In genomic region chr6:113954653-113955052, GRCh38 we compare ENCODE assay signal across 14 cellular contexts. TPM values are rescaled to one million over a fixed set of nuclear protein-coding genes. Genes with fewer than 3 reads are reported as not detected.
DNase-seq lines count a peak whose midpoint lies in the region; ATAC-seq and TF ChIP-seq lines count a peak whose summit lies in the region.
"Had no signal": no experiment of that assay in that cellular context is flagged by ENCODE, and none has a peak within 500 bp of the region (broad histone marks: within the 10 kb centered on the region; RNA-seq: fewer than 3 reads in every experiment).

No MANE protein-coding gene starts in this region.

- no peak overlapping the region for H2BK120ac ChIP-seq in IMR-90 (ENCODE audit: low read depth, low read length)

- peak overlapping the region in 2 of 6 donors; percentile 12 to 34 for H3K27ac Mint-ChIP-seq in immature natural killer cell
- H3K27ac Mint-ChIP-seq: B cell had no signal

- no peak overlapping the region for H2BK15ac ChIP-seq in IMR-90 (ENCODE audit: low read depth, low read length)

- 0 out of 2 replicates have a peak, but pooled peaks cover 2% of the 10 kb centered on the region for H3K9me1 ChIP-seq in IMR-90 (ENCODE audit: insufficient read depth, low read length)

- TF ChIP-seq POLR2A in IMR-90 (IDR thresholded peaks at IDR 0.05; ENCODE audit: low read depth, low read length) = no peak

- H3K4me2 ChIP-seq in IMR-90 (ENCODE audit: low read depth, low read length) = no peak overlapping the region

- peaks cover 5% of the 10 kb centered on the region; the same call in 1 of the 2 replicates for H4K20me1 ChIP-seq in IMR-90 (ENCODE audit: insufficient read depth, low read length)

- peaks cover 3% of the 10 kb centered on the region for H3K4me1 ChIP-seq in IMR-90 (ENCODE audit: control insufficient read depth, insufficient read depth, low read length)

- no peak overlapping the region for H3K14ac ChIP-seq in IMR-90 (replicated peaks; ENCODE audit: low read depth, low read length)

- intact Hi-C loops in IMR-90 (cut with micrococcal nuclease) = no loop called here

- peaks cover 3 to 13% of the 10 kb centered on the region in 2 donors for H3K4me1 Mint-ChIP-seq in immature natural killer cell
- H3K4me1 Mint-ChIP-seq: B cell had no signal

- H3K27me3 ChIP-seq in IMR-90 (ENCODE audit: control insufficient read depth, insufficient read depth, low read length) = no peaks in the 10 kb centered on the region

- H3K56ac ChIP-seq in IMR-90 (ENCODE audit: extremely low read depth, insufficient read depth, low read length) = no peak overlapping the region

- no peak overlapping the region for H4K91ac ChIP-seq in IMR-90 (ENCODE audit: insufficient read depth, low read depth, low read length)

- no peak overlapping the region for H3K4me3 ChIP-seq in IMR-90 (ENCODE audit: insufficient read depth, low read depth, low read length)
- H3K4me3 ChIP-seq in fibroblast of pulmonary artery (replicated peaks; ENCODE audit: low read depth, low read length) = no peak overlapping the region
- H3K4me3 ChIP-seq: GM12878 had no signal

- TF ChIP-seq CTCF in IMR-90 (conservative IDR thresholded peaks at IDR 0.05; ENCODE audit: low read depth, low read length) (no peak), fibroblast of pulmonary artery (IDR thresholded peaks at IDR 0.05; ENCODE audit: low read length, missing control alignments) (no peak)

- no peaks in the 10 kb centered on the region for H3K27me3 Mint-ChIP-seq in immature natural killer cell (ENCODE audit: low read depth in 3 of 3)
- H3K27me3 Mint-ChIP-seq: B cell; CD4-positive, alpha-beta memory T cell had no signal

- POLR2A ChIA-PET in IMR-90 (lab: Charles Lee; ENCODE audit: unreplicated experiment) = interaction anchor here (0.5 kb wide), 1 partner anchor 12 kb away, joined by 3 read pairs; no protein-coding TSS in a partner anchor

- H3K36me3 Mint-ChIP-seq in immature natural killer cell = peaks cover 10 to 30% (median 24%) of the 10 kb centered on the region in 3 donors

- H2AFZ ChIP-seq in IMR-90 (replicated peaks; ENCODE audit: low read length, poor library complexity) = no peak overlapping the region

- dilution Hi-C loops in IMR-90 (cut with HindIII; ENCODE audit: low sequenced_read_pairs, unreplicated experiment) = no loop called here

- H3K9me3 ChIP-seq in IMR-90 (ENCODE audit: control insufficient read depth, insufficient read depth, low read length) = no peaks in the 10 kb centered on the region

- no peak overlapping the region for H2AK5ac ChIP-seq in IMR-90 (ENCODE audit: low read depth, low read length)

- H3K79me1 ChIP-seq in IMR-90 (ENCODE audit: low read depth in 1 of 2, low read length in 2 of 2) = peaks cover 17 to 39% of the 10 kb centered on the region in 2 experiments

- H2BK5ac ChIP-seq in IMR-90 (ENCODE audit: low read depth, low read length, poor library complexity, severe bottlenecking) = no peak overlapping the region

- no peaks in the 10 kb centered on the region for H3K9me3 Mint-ChIP-seq in immature natural killer cell
- H3K9me3 Mint-ChIP-seq: CD4-positive, alpha-beta memory T cell; H9 had no signal

- DNase-seq in IMR-90 (peak; percentile 25), amniotic epithelial cell (ENCODE audit: low read depth) (peak; percentile 56), fibroblast of pulmonary artery (ENCODE audit: low read depth) (peak; percentile 8), SK-N-DZ (ENCODE audit: low spot score) (no peak), immature natural killer cell (no peak)
- no peak for DNase-seq in stimulated activated CD4-positive, alpha-beta T cell treated with anti-CD3 and anti-CD28 coated beads, Interleukin-12 subunit alpha, Interleukin-12 subunit beta, amount 100 ng/mL, for 4 hours
- DNase-seq: C1 segment of cervical spinal cord; CD4-positive, alpha-beta memory T cell; DMS79; GOT3; H9 had no signal

- H3K18ac ChIP-seq in IMR-90 (ENCODE audit: low read depth, low read length) = no peak overlapping the region

- H3K4ac ChIP-seq in IMR-90 (ENCODE audit: low read depth, low read length) = no peak overlapping the region

- no peak overlapping the region for H4K8ac ChIP-seq in IMR-90 (ENCODE audit: low read depth in 2 of 2, low read length in 2 of 2)

- CTCF ChIA-PET in IMR-90 (lab: Yijun Ruan, JAX) = interaction anchor here (0.6 kb wide), 1 partner anchor 1459 kb away, joined by 3 read pairs; no protein-coding TSS in a partner anchor

- H2BK20ac ChIP-seq in IMR-90 (ENCODE audit: low read depth, low read length) = no peak overlapping the region

- peak; percentile 32; the same call in 1 of the 2 replicates for ATAC-seq in IMR-90 (ENCODE audit: low read depth)
- no peak for ATAC-seq in HG02623 (IDR thresholded peaks at IDR 0.05; ENCODE audit: unreplicated experiment)
- ATAC-seq: GM12878 had no signal

- H3K9ac ChIP-seq in IMR-90 (ENCODE audit: low read depth, low read length) = no peak overlapping the region

- H4K5ac ChIP-seq in IMR-90 (ENCODE audit: low read depth, low read length) = no peak overlapping the region

- H3K4me3 Mint-ChIP-seq in immature natural killer cell = no peak overlapping the region
- H3K4me3 Mint-ChIP-seq: B cell; CD4-positive, alpha-beta memory T cell; H9 had no signal

- peaks cover 16% of the 10 kb centered on the region for H3K36me3 ChIP-seq in IMR-90 (ENCODE audit: control insufficient read depth, insufficient read depth, low read length)

- no peak for TF ChIP-seq RAD21 in IMR-90 (IDR thresholded peaks at IDR 0.05; ENCODE audit: low read length)

- no peak overlapping the region for H3K23ac ChIP-seq in IMR-90 (ENCODE audit: low read depth, low read length)

- no TSS peak for BruUV-seq in IMR-90 (replicated peaks; lab: Mats Ljungman, UMichigan)

- no peak overlapping the region for H2AK9ac ChIP-seq in IMR-90 (replicated peaks; ENCODE audit: low read depth, low read length, poor library complexity)

- no CpG with 5 or more reads among the region's 1 CpG for WGBS in IMR-90 (ENCODE audit: extremely low coverage in 2 of 2, insufficient read length in 1 of 2), 2 experiments

- H3K27ac ChIP-seq in IMR-90 (ENCODE audit: insufficient read depth, low read length) = no peak overlapping the region

- in situ Hi-C loops in IMR-90 (cut with MboI; ENCODE audit: low sequenced_read_pairs) = no loop called here

TF ChIP-seq in IMR-90, 13 proteins besides CTCF, POLR2A, EP300 and RAD21:
- TF ChIP-seq CHD1 (IDR thresholded peaks at IDR 0.05; ENCODE audit: low read depth, low read length) = no peak
- no peak for TF ChIP-seq SMC3 (IDR thresholded peaks at IDR 0.05; ENCODE audit: low read depth, low read length)
- no peak for TF ChIP-seq ELK1 (IDR thresholded peaks at IDR 0.05; ENCODE audit: borderline replicate concordance, low read depth, low read length)
- no peak for TF ChIP-seq BHLHE40 (IDR thresholded peaks at IDR 0.05; ENCODE audit: low read depth, low read length)
- TF ChIP-seq USF2 (IDR thresholded peaks at IDR 0.05; ENCODE audit: low read depth, low read length) = no peak
- TF ChIP-seq NFE2L2 (IDR thresholded peaks at IDR 0.05; ENCODE audit: low read depth, low read length) = no peak

RNA-seq across cellular contexts. Expression of gene HDAC2, which starts 16.3 kb away (rescaled TPM):
- total RNA-seq in IMR-90 (2012; rRNA removed) = 72.6 and 116 TPM in 2 replicates
- polyA plus RNA-seq in IMR-90 (2012; rRNA removed) (97.5 and 122 TPM in 2 replicates), immature natural killer cell (100 to 1,000 TPM in 1 of 3 donors, 10 to 100 TPM in 2; 61.2 to 103 (median 90.3) TPM)
- polyA plus RNA-seq in IMR-90 (2012; cell fraction: cytosol; rRNA removed) = 31.9 and 36.0 TPM in 2 replicates
- polyA plus RNA-seq in IMR-90 (2012; cell fraction: nucleus; rRNA removed; ENCODE audit: low replicate concordance) = 19.3 and 59.9 TPM in 2 replicates
- 210 and 226 TPM in 2 replicates for polyA plus RNA-seq in SK-N-DZ (2014; cell fraction: cytosol; rRNA removed)
- 135 and 165 TPM in 2 replicates for polyA plus RNA-seq in SK-N-DZ (2014; cell fraction: nucleus; rRNA removed)

Comparison
In these comparisons a context has a peak if more than half of its experiments do, and no peak if none do; other contexts are left out.
1. DNase-seq: peak in IMR-90 (single experiment), amniotic epithelial cell (single experiment) and fibroblast of pulmonary artery (single experiment); none in SK-N-DZ (single experiment), immature natural killer cell (0 of 3) and stimulated activated CD4-positive, alpha-beta T cell treated with anti-CD3 and anti-CD28 coated beads, Interleukin-12 subunit alpha, Interleukin-12 subunit beta, amount 100 ng/mL, for 4 hours (single experiment).